9 cellular contexts compared by ENCODE assay signal in genomic region chr5:40277161-40277906, GRCh38.
A peak's percentile ranks its signal among the peaks of the same experiment; 100 is the strongest.
DNase-seq lines count a peak whose midpoint lies in the region; ATAC-seq lines count a peak whose summit lies in the region.
"Had no signal": no experiment of that assay in that cellular context is flagged by ENCODE, and none has a peak within 500 bp of the region (broad histone marks: within the 10 kb centered on the region; RNA-seq: fewer than 3 reads in every experiment).

No MANE protein-coding gene starts in this region.

- H3K9me3 Mint-ChIP-seq in stimulated activated naive CD8-positive, alpha-beta T cell treated with anti-CD3 and anti-CD28 coated beads, Interleukin-15, amount 100 ng/mL, for 72 hours, result peaks cover 0 to 4% of the 10 kb centered on the region in 2 donors

- peak overlapping the region; percentile 89 to 92 for H3K27ac Mint-ChIP-seq in stimulated activated naive CD8-positive, alpha-beta T cell treated with anti-CD3 and anti-CD28 coated beads, Interleukin-15, amount 100 ng/mL, for 72 hours

- peak overlapping the region; percentile 50 to 59 for H3K4me3 Mint-ChIP-seq in stimulated activated naive CD8-positive, alpha-beta T cell treated with anti-CD3 and anti-CD28 coated beads, Interleukin-15, amount 100 ng/mL, for 72 hours

- H3K27me3 Mint-ChIP-seq in stimulated activated naive CD8-positive, alpha-beta T cell treated with anti-CD3 and anti-CD28 coated beads, Interleukin-15, amount 100 ng/mL, for 72 hours, result no peaks in the 10 kb centered on the region

- peaks cover 52% of the 10 kb centered on the region for H3K4me1 Mint-ChIP-seq in stimulated activated naive CD8-positive, alpha-beta T cell treated with anti-CD3 and anti-CD28 coated beads, Interleukin-15, amount 100 ng/mL, for 72 hours

- DNase-seq in stimulated activated CD4-positive, alpha-beta T cell treated with anti-CD3 and anti-CD28 coated beads, Interleukin-12 subunit alpha, Interleukin-12 subunit beta, amount 100 ng/mL, for 4 hours, result peak; percentile 22
- no peak for DNase-seq in stimulated activated CD4-positive, alpha-beta T cell treated with anti-CD3 and anti-CD28 coated beads, Interleukin-4, amount 100 ng/mL, for 1 hour
- DNase-seq in activated T-cell treated with anti-CD3 and anti-CD28 coated beads, Interleukin-2, amount 50 U/mL, for 48 hours, result peak; percentile 55 to 61
- DNase-seq in stimulated activated naive CD8-positive, alpha-beta T cell treated with anti-CD3 and anti-CD28 coated beads, Interleukin-15, amount 100 ng/mL, for 72 hours, result peak; percentile 62 to 77
- no peak for DNase-seq in cerebellar cortex (ENCODE audit: low spot score)
- no peak for DNase-seq in NCI-H82 (lab: John Stamatoyannopoulos, UW)
- no peak for DNase-seq in GM19240 (ENCODE audit: insufficient read length, low spot score)
- DNase-seq: Peyer's patch had no signal

- peak; percentile 52 for ATAC-seq in HG03066 (IDR thresholded peaks at IDR 0.05; ENCODE audit: low read depth, unreplicated experiment)
- ATAC-seq in stimulated activated naive CD8-positive, alpha-beta T cell treated with anti-CD3 and anti-CD28 coated beads, Interleukin-15, amount 100 ng/mL, for 72 hours, result peak; percentile 92

Comparison
In these comparisons a context has a peak if more than half of its experiments do, and no peak if none do; other contexts are left out.
1. DNase-seq: peak in stimulated activated CD4-positive, alpha-beta T cell treated with anti-CD3 and anti-CD28 coated beads, Interleukin-12 subunit alpha, Interleukin-12 subunit beta, amount 100 ng/mL, for 4 hours (single experiment), activated T-cell treated with anti-CD3 and anti-CD28 coated beads, Interleukin-2, amount 50 U/mL, for 48 hours (2 of 2) and stimulated activated naive CD8-positive, alpha-beta T cell treated with anti-CD3 and anti-CD28 coated beads, Interleukin-15, amount 100 ng/mL, for 72 hours (2 of 2); none in stimulated activated CD4-positive, alpha-beta T cell treated with anti-CD3 and anti-CD28 coated beads, Interleukin-4, amount 100 ng/mL, for 1 hour (single experiment), cerebellar cortex (single experiment), NCI-H82 (single experiment) and GM19240 (single experiment).